Comparison of ENCODE assay signal across 17 cellular contexts in the genomic region with DNA sequence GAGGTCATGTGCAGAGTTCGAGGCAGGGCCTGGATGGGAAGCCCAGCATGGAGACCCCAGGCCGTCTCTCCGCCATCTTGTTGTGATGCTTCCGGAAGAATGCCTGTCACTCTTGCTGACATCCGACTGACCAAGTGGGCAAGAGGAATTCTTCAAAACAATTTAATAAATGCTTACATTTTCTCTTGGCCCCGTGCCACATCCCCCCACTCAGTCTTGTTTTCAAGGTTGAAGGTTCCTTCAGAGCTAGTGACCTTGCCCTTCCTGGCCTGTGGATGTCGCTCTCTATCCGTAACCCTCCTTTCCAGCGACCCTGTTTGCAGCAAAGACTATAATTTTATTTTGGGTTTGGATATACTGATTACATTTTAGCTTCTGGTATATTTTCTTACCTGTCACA.
"Had no signal": no experiment of that assay in that cellular context is flagged by ENCODE, and none has a peak within 500 bp of the region (broad histone marks: within the 10 kb centered on the region; RNA-seq: fewer than 3 reads in every experiment).

No MANE protein-coding gene starts in this region.

- H3K9me3 Mint-ChIP-seq: naive thymus-derived CD4-positive, alpha-beta T cell had no signal

- H3K4me1 ChIP-seq: esophagus squamous epithelium, psoas muscle had no signal

- ATAC-seq: gastroesophageal sphincter; left cardiac atrium; left ventricle myocardium superior; naive thymus-derived CD4-positive, alpha-beta T cell; psoas muscle had no signal

- H3K27ac Mint-ChIP-seq: naive thymus-derived CD4-positive, alpha-beta T cell had no signal

- H3K4me3 Mint-ChIP-seq: naive thymus-derived CD4-positive, alpha-beta T cell had no signal

- H3K27me3 ChIP-seq: dorsolateral prefrontal cortex, esophagus squamous epithelium, gastroesophageal sphincter, neutrophil, sigmoid colon had no signal

- DNase-seq: cortex of kidney; dorsolateral prefrontal cortex; effector memory CD4-positive, alpha-beta T cell; esophagus squamous epithelium; foreskin fibroblast; kidney; left cardiac atrium; left ventricle myocardium superior; naive thymus-derived CD4-positive, alpha-beta T cell; psoas muscle; sigmoid colon; stimulated activated naive CD4-positive, alpha-beta T cell; trophoblast cell had no signal

- H3K9me3 ChIP-seq: esophagus squamous epithelium, gastroesophageal sphincter, neutrophil, psoas muscle, sigmoid colon had no signal

- H3K27me3 Mint-ChIP-seq: naive thymus-derived CD4-positive, alpha-beta T cell had no signal

- FAIRE-seq: kidney had no signal

- H3K4me3 ChIP-seq: dorsolateral prefrontal cortex, esophagus squamous epithelium, gastroesophageal sphincter, lung, psoas muscle, sigmoid colon, skin epidermis had no signal

- H3K27ac ChIP-seq: dorsolateral prefrontal cortex, esophagus squamous epithelium, gastroesophageal sphincter, neutrophil, psoas muscle, sigmoid colon, skin epidermis had no signal

- H3K36me3 ChIP-seq: esophagus squamous epithelium, gastroesophageal sphincter, neutrophil, sigmoid colon had no signal
